ENCODE assay signal across 8 cellular contexts in the genomic region with DNA sequence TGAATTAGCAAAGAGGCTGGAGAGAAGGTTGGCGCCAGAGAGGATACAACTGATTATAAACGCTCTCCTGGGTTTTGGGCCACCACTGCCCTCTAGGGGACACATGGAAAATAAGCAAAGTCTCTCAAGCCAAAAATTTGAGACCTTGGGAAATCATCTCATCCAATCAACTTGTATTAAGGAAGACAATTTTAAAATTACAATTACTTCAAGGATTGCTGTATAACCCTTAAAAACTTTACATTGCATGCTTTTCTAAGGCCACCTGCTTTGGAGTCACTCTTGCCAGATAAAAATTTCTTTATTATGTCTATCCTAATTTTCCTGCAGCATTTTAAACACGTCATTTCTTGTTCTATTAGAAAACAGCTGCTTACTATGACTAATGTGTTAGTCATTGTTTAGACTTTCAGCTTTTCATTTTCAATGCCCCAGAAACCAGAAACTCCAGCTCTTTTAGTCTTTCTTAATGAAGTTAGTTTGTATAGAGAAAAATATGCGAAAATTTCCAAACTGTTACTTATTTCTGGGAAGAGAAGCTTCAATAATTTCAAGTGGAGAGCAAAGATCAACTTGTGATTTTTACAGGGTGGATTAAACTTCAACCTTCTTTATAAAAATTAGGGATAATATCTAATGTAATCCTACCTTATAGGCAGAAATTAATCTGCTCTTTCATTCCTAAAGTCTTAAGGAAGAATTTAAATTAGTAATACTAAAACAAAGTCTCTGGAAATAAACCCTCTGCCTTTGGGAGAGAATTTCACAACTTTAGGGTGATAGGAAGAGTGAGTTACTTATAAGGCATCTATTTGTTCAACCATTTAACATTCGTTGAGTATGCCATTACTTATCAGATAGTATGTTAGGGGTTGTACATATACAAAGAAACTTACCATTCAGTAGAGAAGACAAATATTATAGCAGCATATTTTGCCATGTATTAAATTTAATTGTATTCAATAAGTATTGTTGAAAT. TPM values are rescaled to one million over a fixed set of nuclear protein-coding genes. Genes with fewer than 3 reads are reported as not detected.
A peak's percentile ranks its signal among the peaks of the same experiment; 100 is the strongest.
DNase-seq lines count a peak whose midpoint lies in the region; ATAC-seq and TF ChIP-seq lines count a peak whose summit lies in the region.

No MANE protein-coding gene starts in this region.

- DNase-seq in A172 (ENCODE audit: low spot score) (peak; percentile 92), GM06990 (ENCODE audit: extremely low read depth, insufficient read length) (no peak), glomerular visceral epithelial cell (ENCODE audit: extremely low spot score) (peak; percentile 78), osteoblast (ENCODE audit: insufficient read length, low spot score, missing footprints) (peak; percentile 79)
- DNase-seq in activated naive CD8-positive, alpha-beta T cell treated with anti-CD3 and anti-CD28 coated beads for 36 hours: peak; percentile 22

- no peaks in the 10 kb centered on the region for H3K9me3 Mint-ChIP-seq in activated naive CD8-positive, alpha-beta T cell treated with anti-CD3 and anti-CD28 coated beads for 36 hours

- TF ChIP-seq CTCF in GM06990 (IDR thresholded peaks at IDR 0.05; ENCODE audit: insufficient read depth, low read length, poor library complexity, severe bottlenecking) (peak; percentile 67), OCI-LY1 (IDR thresholded peaks at IDR 0.05; ENCODE audit: low read length) (peak; percentile 75), osteoblast (IDR thresholded peaks at IDR 0.05; ENCODE audit: extremely low read depth, low read depth, low read length) (peak; percentile 89)

- H3K4me3 ChIP-seq in GM06990 (replicated peaks; ENCODE audit: low read depth, low read length) (no peak overlapping the region), OCI-LY1 (ENCODE audit: low read depth, low read length, poor library complexity, severe bottlenecking) (no peak overlapping the region), osteoblast (ENCODE audit: insufficient read depth, low read length) (no peak overlapping the region)

- no peaks in the 10 kb centered on the region for H3K9me3 ChIP-seq in OCI-LY1 (ENCODE audit: low read length)
- H3K9me3 ChIP-seq in osteoblast (ENCODE audit: low read depth, low read length): no peaks in the 10 kb centered on the region

- no peaks in the 10 kb centered on the region for H3F3A ChIP-seq in OCI-LY1 (ENCODE audit: insufficient read depth, low read length)

- peaks cover 13% of the 10 kb centered on the region for H3K4me1 Mint-ChIP-seq in activated naive CD8-positive, alpha-beta T cell treated with anti-CD3 and anti-CD28 coated beads for 36 hours

- H3K27ac Mint-ChIP-seq in activated naive CD8-positive, alpha-beta T cell treated with anti-CD3 and anti-CD28 coated beads for 36 hours: no peak overlapping the region

- no peaks in the 10 kb centered on the region for H3K9me2 ChIP-seq in OCI-LY1 (ENCODE audit: low read depth, low read length)

- H3K27me3 ChIP-seq in GM06990 (replicated peaks; ENCODE audit: control insufficient read depth, insufficient read depth, low read length) (no peaks in the 10 kb centered on the region), OCI-LY1 (ENCODE audit: insufficient read depth, low read length) (no peaks in the 10 kb centered on the region), osteoblast (ENCODE audit: insufficient read depth, low read length) (no peaks in the 10 kb centered on the region)

- no peak overlapping the region for H3K9ac ChIP-seq in OCI-LY1 (ENCODE audit: low read length)

- H3K4me3 Mint-ChIP-seq in activated naive CD8-positive, alpha-beta T cell treated with anti-CD3 and anti-CD28 coated beads for 36 hours: no peak overlapping the region

- H4K20me1 ChIP-seq in OCI-LY1 (ENCODE audit: insufficient read depth, low read length): no peaks in the 10 kb centered on the region
- H4K20me1 ChIP-seq in osteoblast (ENCODE audit: insufficient read depth, low read length): no peaks in the 10 kb centered on the region

- H3K4me1 ChIP-seq in OCI-LY1 (ENCODE audit: insufficient read depth, low read length, severe bottlenecking): peaks cover 7% of the 10 kb centered on the region
- peaks cover 27% of the 10 kb centered on the region for H3K4me1 ChIP-seq in osteoblast (ENCODE audit: insufficient read depth, low read length)

- ATAC-seq in HG03439 (IDR thresholded peaks at IDR 0.05; ENCODE audit: unreplicated experiment) (peak; percentile 57), GM19324 (IDR thresholded peaks at IDR 0.05; ENCODE audit: low FRiP score, unreplicated experiment) (no peak)

- H3K36me3 Mint-ChIP-seq in activated naive CD8-positive, alpha-beta T cell treated with anti-CD3 and anti-CD28 coated beads for 36 hours: no peaks in the 10 kb centered on the region

- H3K79me2 ChIP-seq in OCI-LY1 (ENCODE audit: insufficient read depth, low read length): no peaks in the 10 kb centered on the region
- no peaks in the 10 kb centered on the region for H3K79me2 ChIP-seq in osteoblast (ENCODE audit: insufficient read depth, low read length)

- H3K27ac ChIP-seq in OCI-LY1 (ENCODE audit: low read depth, low read length, poor library complexity, severe bottlenecking): no peak overlapping the region
- peak overlapping the region; percentile 71 for H3K27ac ChIP-seq in osteoblast (ENCODE audit: low read depth, low read length)

- H3K27me3 Mint-ChIP-seq in activated naive CD8-positive, alpha-beta T cell treated with anti-CD3 and anti-CD28 coated beads for 36 hours: peaks cover 24% of the 10 kb centered on the region

- no peak overlapping the region for H3K4me2 ChIP-seq in OCI-LY1 (ENCODE audit: low read length)
- H3K4me2 ChIP-seq in osteoblast (ENCODE audit: insufficient read depth, low read length): peak overlapping the region; percentile 50

- H2AFZ ChIP-seq in OCI-LY1 (ENCODE audit: low read length): no peak overlapping the region
- no peak overlapping the region for H2AFZ ChIP-seq in osteoblast (ENCODE audit: low read length)

- H3K36me3 ChIP-seq in GM06990 (ENCODE audit: control insufficient read depth, insufficient read depth, low read length): no peaks in the 10 kb centered on the region
- H3K36me3 ChIP-seq in OCI-LY1 (ENCODE audit: insufficient read depth, low read length): no peaks in the 10 kb centered on the region
- no peaks in the 10 kb centered on the region for H3K36me3 ChIP-seq in osteoblast (ENCODE audit: insufficient read depth, low read length)

RNA-seq across cellular contexts. Expression of gene RHOBTB1, which starts 20.6 kb away (rescaled TPM):
- 44.4 and 57.2 TPM in 2 replicates for total RNA-seq in A172 (2014; rRNA removed; shearing (Covaris generic))
- total RNA-seq in activated naive CD8-positive, alpha-beta T cell treated with anti-CD3 and anti-CD28 coated beads for 36 hours: under 1 TPM in 1 of 2 experiments, not detected in 1; 0.16 TPM
- total RNA-seq in osteoblast: 32.9 and 38.0 TPM in 2 replicates

Comparison
In these comparisons a context has a peak if more than half of its experiments do, and no peak if none do; other contexts are left out.
1. RNA of gene RHOBTB1, which starts 20.6 kb away (total RNA-seq): 44.4 to 57.2 TPM in A172 and 32.9 to 38.0 TPM in osteoblast; 0.16 TPM in activated naive CD8-positive, alpha-beta T cell treated with anti-CD3 and anti-CD28 coated beads for 36 hours; every median in the first group is over 10 times any median in the second.
2. Peak in every context shown above with its lines, with median percentiles within 50 percentile points of each other: CTCF ChIP-seq.